In genomic region chr6:106178900-106179299, GRCh38 we compare ENCODE assay signal across 14 cellular contexts.
"Had no signal": no experiment of that assay in that cellular context is flagged by ENCODE, and none has a peak within 500 bp of the region (broad histone marks: within the 10 kb centered on the region; RNA-seq: fewer than 3 reads in every experiment).

No MANE protein-coding gene starts in this region.

- H3K4me3 ChIP-seq: adrenal gland, coronary artery, gastrocnemius medialis, left lung, psoas muscle, spleen, tibial nerve had no signal

- H3K27ac ChIP-seq: adrenal gland, coronary artery, gastrocnemius medialis, left lung, psoas muscle, spleen, tibial nerve had no signal

- H3K36me3 ChIP-seq: adrenal gland, gastrocnemius medialis, left lung, spleen, tibial nerve had no signal

- H3K4me1 ChIP-seq: adrenal gland, gastrocnemius medialis, left lung, psoas muscle, tibial nerve had no signal

- DNase-seq: activated CD8-positive, alpha-beta memory T cell treated with anti-CD3 and anti-CD28 coated beads, Interleukin-2, amount 50 U/mL, for 4 hours; activated naive CD4-positive, alpha-beta T cell; adrenal gland; caudate nucleus; effector CD8-positive, alpha-beta T cell; gastrocnemius medialis; left lung; psoas muscle; spleen; stimulated activated CD4-positive, alpha-beta T cell treated with anti-CD3 and anti-CD28 coated beads, Interleukin-1b, Interleukin-23, amount 100 ng/mL, for 48 hours; stimulated activated naive B cell treated with anti-CD40 and anti-IgM and Interleukin-4, amounts not matched to agents 10 μg/mL and 1 μg/mL and 100 μg/mL, for 72 hours; T1000 had no signal

- H3K27me3 ChIP-seq: adrenal gland, gastrocnemius medialis, left lung, spleen, tibial nerve had no signal

- H3K9me3 ChIP-seq: adrenal gland, gastrocnemius medialis, left lung, psoas muscle, spleen, tibial nerve had no signal
